ENCODE assay signal across 20 cellular contexts in genomic region chr3:157922614-157923013, GRCh38.
A peak's percentile ranks its signal among the peaks of the same experiment; 100 is the strongest.
DNase-seq lines count a peak whose midpoint lies in the region; ATAC-seq and TF ChIP-seq lines count a peak whose summit lies in the region.
"Had no signal": no experiment of that assay in that cellular context is flagged by ENCODE, and none has a peak within 500 bp of the region (broad histone marks: within the 10 kb centered on the region; RNA-seq: fewer than 3 reads in every experiment).

No MANE protein-coding gene starts in this region.

- no peak overlapping the region for H3K27ac ChIP-seq in RWPE1
- H3K27ac ChIP-seq: cardiac muscle cell, esophagus muscularis mucosa, left ventricle myocardium inferior, stomach, upper lobe of right lung had no signal

- no peak overlapping the region for H3K27ac Mint-ChIP-seq in activated naive CD8-positive, alpha-beta T cell treated with anti-CD3 and anti-CD28 coated beads, Interleukin-2, amount 50 U/mL, for 24 hours
- H3K27ac Mint-ChIP-seq in activated naive CD8-positive, alpha-beta T cell treated with anti-CD3 and anti-CD28 coated beads for 36 hours: no peak overlapping the region
- no peak overlapping the region for H3K27ac Mint-ChIP-seq in stimulated activated naive B cell treated with anti-CD40 and anti-IgM and Interleukin-4, amounts not matched to agents 10 μg/mL and 1 μg/mL and 100 μg/mL, for 72 hours
- H3K27ac Mint-ChIP-seq: activated T-cell treated with anti-CD3 and anti-CD28 coated beads, Interleukin-2, amount 50 U/mL, for 72 hours; HFFc6; T-helper 1 cell treated with Interleukin-12 subunit alpha and Interleukin-12 subunit beta and Interleukin-4 antibody, amounts not matched to agents 30 μg/mL and 1 μg/mL, for 36 hours had no signal

- no peaks in the 10 kb centered on the region for H3K36me3 Mint-ChIP-seq in activated naive CD8-positive, alpha-beta T cell treated with anti-CD3 and anti-CD28 coated beads, Interleukin-2, amount 50 U/mL, for 24 hours (ENCODE audit: low read depth)
- H3K36me3 Mint-ChIP-seq in activated naive CD8-positive, alpha-beta T cell treated with anti-CD3 and anti-CD28 coated beads for 36 hours: no peaks in the 10 kb centered on the region
- no peaks in the 10 kb centered on the region for H3K36me3 Mint-ChIP-seq in stimulated activated naive B cell treated with anti-CD40 and anti-IgM and Interleukin-4, amounts not matched to agents 10 μg/mL and 1 μg/mL and 100 μg/mL, for 72 hours

- no peak overlapping the region for H3K4me3 Mint-ChIP-seq in activated naive CD8-positive, alpha-beta T cell treated with anti-CD3 and anti-CD28 coated beads, Interleukin-2, amount 50 U/mL, for 24 hours
- no peak overlapping the region for H3K4me3 Mint-ChIP-seq in activated naive CD8-positive, alpha-beta T cell treated with anti-CD3 and anti-CD28 coated beads for 36 hours
- H3K4me3 Mint-ChIP-seq in stimulated activated naive B cell treated with anti-CD40 and anti-IgM and Interleukin-4, amounts not matched to agents 10 μg/mL and 1 μg/mL and 100 μg/mL, for 72 hours: no peak overlapping the region
- H3K4me3 Mint-ChIP-seq: activated T-cell treated with anti-CD3 and anti-CD28 coated beads, Interleukin-2, amount 50 U/mL, for 72 hours; HFFc6; T-helper 1 cell treated with Interleukin-12 subunit alpha and Interleukin-12 subunit beta and Interleukin-4 antibody, amounts not matched to agents 30 μg/mL and 1 μg/mL, for 36 hours had no signal

- H3K4me1 Mint-ChIP-seq in activated naive CD8-positive, alpha-beta T cell treated with anti-CD3 and anti-CD28 coated beads, Interleukin-2, amount 50 U/mL, for 24 hours: no peaks in the 10 kb centered on the region
- no peaks in the 10 kb centered on the region for H3K4me1 Mint-ChIP-seq in activated naive CD8-positive, alpha-beta T cell treated with anti-CD3 and anti-CD28 coated beads for 36 hours
- no peaks in the 10 kb centered on the region for H3K4me1 Mint-ChIP-seq in stimulated activated naive B cell treated with anti-CD40 and anti-IgM and Interleukin-4, amounts not matched to agents 10 μg/mL and 1 μg/mL and 100 μg/mL, for 72 hours

- H3K9me3 Mint-ChIP-seq in activated naive CD8-positive, alpha-beta T cell treated with anti-CD3 and anti-CD28 coated beads, Interleukin-2, amount 50 U/mL, for 24 hours: no peaks in the 10 kb centered on the region
- no peaks in the 10 kb centered on the region for H3K9me3 Mint-ChIP-seq in activated naive CD8-positive, alpha-beta T cell treated with anti-CD3 and anti-CD28 coated beads for 36 hours
- no peaks in the 10 kb centered on the region for H3K9me3 Mint-ChIP-seq in stimulated activated naive B cell treated with anti-CD40 and anti-IgM and Interleukin-4, amounts not matched to agents 10 μg/mL and 1 μg/mL and 100 μg/mL, for 72 hours
- H3K9me3 Mint-ChIP-seq: activated T-cell treated with anti-CD3 and anti-CD28 coated beads, Interleukin-2, amount 50 U/mL, for 72 hours; HFFc6; T-helper 1 cell treated with Interleukin-12 subunit alpha and Interleukin-12 subunit beta and Interleukin-4 antibody, amounts not matched to agents 30 μg/mL and 1 μg/mL, for 36 hours had no signal

- ATAC-seq in activated naive CD8-positive, alpha-beta T cell treated with anti-CD3 and anti-CD28 coated beads, Interleukin-2, amount 50 U/mL, for 24 hours: peak; percentile 49
- ATAC-seq in GM21529 (IDR thresholded peaks at IDR 0.05; ENCODE audit: unreplicated experiment): peak; percentile 77
- peak; percentile 78 for ATAC-seq in HG03095 (IDR thresholded peaks at IDR 0.05; ENCODE audit: unreplicated experiment)
- peak; percentile 31 to 39 for ATAC-seq in stimulated activated naive B cell treated with anti-CD40 and anti-IgM and Interleukin-4, amounts not matched to agents 10 μg/mL and 1 μg/mL and 100 μg/mL, for 72 hours (replicated peaks)
- ATAC-seq: activated T-cell treated with anti-CD3 and anti-CD28 coated beads, Interleukin-2, amount 50 U/mL, for 72 hours; upper lobe of right lung had no signal

- DNase-seq in activated naive CD8-positive, alpha-beta T cell treated with anti-CD3 and anti-CD28 coated beads, Interleukin-2, amount 50 U/mL, for 24 hours: no peak
- no peak for DNase-seq in activated naive CD8-positive, alpha-beta T cell treated with anti-CD3 and anti-CD28 coated beads for 36 hours
- DNase-seq in stimulated activated naive B cell treated with anti-CD40 and anti-IgM and Interleukin-4, amounts not matched to agents 10 μg/mL and 1 μg/mL and 100 μg/mL, for 72 hours: no peak
- DNase-seq in RWPE1 (ENCODE audit: low spot score): no peak
- no peak for DNase-seq in D341Med (ENCODE audit: low spot score)
- DNase-seq in SW 1271 (lab: John Stamatoyannopoulos, UW): no peak
- DNase-seq: 8988T; activated T-cell treated with anti-CD3 and anti-CD28 coated beads, Interleukin-2, amount 50 U/mL, for 72 hours; HFFc6; left ventricle myocardium inferior; NCI-H187 treated with DMSO at 0.1 percent for 48 hours; NCI-H524 treated with DMSO at 0.1 percent for 48 hours; SIG-M5; stomach; upper lobe of right lung had no signal

- no peak for TF ChIP-seq CTCF in RWPE1 (conservative IDR thresholded peaks at IDR 0.05; ENCODE audit: low read depth)

- H3K27me3 Mint-ChIP-seq in activated naive CD8-positive, alpha-beta T cell treated with anti-CD3 and anti-CD28 coated beads, Interleukin-2, amount 50 U/mL, for 24 hours: no peaks in the 10 kb centered on the region
- no peaks in the 10 kb centered on the region for H3K27me3 Mint-ChIP-seq in activated naive CD8-positive, alpha-beta T cell treated with anti-CD3 and anti-CD28 coated beads for 36 hours
- peaks cover 0 to 4% of the 10 kb centered on the region in 2 donors for H3K27me3 Mint-ChIP-seq in stimulated activated naive B cell treated with anti-CD40 and anti-IgM and Interleukin-4, amounts not matched to agents 10 μg/mL and 1 μg/mL and 100 μg/mL, for 72 hours

- CTCF ChIA-PET in RWPE1 (lab: Yijun Ruan, JAX): no interaction called here

- POLR2A ChIA-PET in RWPE1 (lab: Yijun Ruan, JAX; ENCODE audit: low non-redundant PET): no interaction called here
